Comparison of ENCODE assay signal across 14 cellular contexts in genomic region chr4:115780835-115781234, GRCh38.
DNase-seq lines count a peak whose midpoint lies in the region; ATAC-seq and TF ChIP-seq lines count a peak whose summit lies in the region.
"Had no signal": no experiment of that assay in that cellular context is flagged by ENCODE, and none has a peak within 500 bp of the region (broad histone marks: within the 10 kb centered on the region; RNA-seq: fewer than 3 reads in every experiment).

No MANE protein-coding gene starts in this region.

- H3K4me3 ChIP-seq in A673 (ENCODE audit: low read depth, low read length, poor library complexity, severe bottlenecking): no peak overlapping the region
- no peak overlapping the region for H3K4me3 ChIP-seq in adrenal gland
- H3K4me3 ChIP-seq in brain microvascular endothelial cell (ENCODE audit: low read depth, low read length): no peak overlapping the region
- H3K4me3 ChIP-seq: skin epidermis had no signal

- H3K36me3 ChIP-seq in A673 (ENCODE audit: insufficient read depth, low read length, poor library complexity, severe bottlenecking) (no peaks in the 10 kb centered on the region), adrenal gland (replicated peaks in 1 of 2) (no peaks in the 10 kb centered on the region), brain microvascular endothelial cell (replicated peaks) (no peaks in the 10 kb centered on the region)

- TF ChIP-seq CTCF in A673 (conservative IDR thresholded peaks at IDR 0.05; ENCODE audit: low read depth, low read length) (no peak), adrenal gland (IDR thresholded peaks at IDR 0.05) (no peak), brain microvascular endothelial cell (IDR thresholded peaks at IDR 0.05; ENCODE audit: low read depth, low read length, missing control alignments) (no peak)

- ATAC-seq in GM19351 (IDR thresholded peaks at IDR 0.05; ENCODE audit: unreplicated experiment) (peak; percentile 73), HG02642 (IDR thresholded peaks at IDR 0.05; ENCODE audit: poor library complexity, unreplicated experiment) (peak; percentile 69), HG03175 (IDR thresholded peaks at IDR 0.05; ENCODE audit: unreplicated experiment) (peak; percentile 62)
- ATAC-seq: HCT116, T-cell had no signal

- BruUV-seq in A673 (replicated peaks; lab: Mats Ljungman, UMichigan): no TSS peak

- peak overlapping the region; percentile 56 for H3K27ac ChIP-seq in A673 (ENCODE audit: low read depth, low read length, poor library complexity, severe bottlenecking)
- no peak overlapping the region for H3K27ac ChIP-seq in adrenal gland
- H3K27ac ChIP-seq in brain microvascular endothelial cell: no peak overlapping the region
- H3K27ac ChIP-seq: KMS-11, skin epidermis had no signal

- H3K4me1 ChIP-seq in A673 (ENCODE audit: insufficient read depth, low read length, poor library complexity, severe bottlenecking) (peaks cover 15% of the 10 kb centered on the region), adrenal gland (replicated peaks in 1 of 2) (no peaks in the 10 kb centered on the region)

- CTCF ChIA-PET in A673 (lab: Charles Lee): no interaction called here

- DNase-seq in A673 (ENCODE audit: low spot score): peak; percentile 11
- DNase-seq in COLO829 (ENCODE audit: low spot score): no peak
- DNase-seq in adrenal gland: no peak
- no peak for DNase-seq in brain microvascular endothelial cell
- no peak for DNase-seq in NCI-H748 (lab: John Stamatoyannopoulos, UW; ENCODE audit: unreplicated experiment)
- DNase-seq: activated CD4-positive, alpha-beta T cell treated with anti-CD3 and anti-CD28 coated beads for 48 hours; NCI-H2029 treated with DMSO at 0.1 percent for 48 hours; T-cell had no signal

- intact Hi-C loops in A673 (cut with micrococcal nuclease; ENCODE audit: unreplicated experiment): loop anchor here (5.0 to 10.0 kb wide), 3 partner anchors 236 to 659 kb away; no protein-coding TSS in a partner anchor
- intact Hi-C loops in adrenal gland (cut with DNase I): no loop called here

- H3K9me3 ChIP-seq in A673 (ENCODE audit: low read depth, low read length, poor library complexity, severe bottlenecking): no peaks in the 10 kb centered on the region
- peaks cover 0 to 4% (median 0%) of the 10 kb centered on the region in 3 donors for H3K9me3 ChIP-seq in adrenal gland (replicated peaks in 1 of 3)

- in situ Hi-C loops in brain microvascular endothelial cell (cut with HindIII; ENCODE audit: low pct_ligation_motif_present, low sequenced_read_pairs): no loop called here

- POLR2A ChIA-PET in A673 (lab: Charles Lee; ENCODE audit: low non-redundant PET): interaction anchor here (0.6 kb wide), 1 partner anchor 20 kb away, joined by 5 read pairs; no protein-coding TSS in a partner anchor

- TF ChIP-seq POLR2A in adrenal gland (IDR thresholded peaks at IDR 0.05): no peak

- no peaks in the 10 kb centered on the region for H3K27me3 ChIP-seq in A673 (replicated peaks; ENCODE audit: insufficient read depth, low read depth, low read length, poor library complexity)
- H3K27me3 ChIP-seq in adrenal gland: no peaks in the 10 kb centered on the region
- H3K27me3 ChIP-seq in brain microvascular endothelial cell (replicated peaks): no peaks in the 10 kb centered on the region
